ENCODE assay signal across 10 cellular contexts in the genomic region with DNA sequence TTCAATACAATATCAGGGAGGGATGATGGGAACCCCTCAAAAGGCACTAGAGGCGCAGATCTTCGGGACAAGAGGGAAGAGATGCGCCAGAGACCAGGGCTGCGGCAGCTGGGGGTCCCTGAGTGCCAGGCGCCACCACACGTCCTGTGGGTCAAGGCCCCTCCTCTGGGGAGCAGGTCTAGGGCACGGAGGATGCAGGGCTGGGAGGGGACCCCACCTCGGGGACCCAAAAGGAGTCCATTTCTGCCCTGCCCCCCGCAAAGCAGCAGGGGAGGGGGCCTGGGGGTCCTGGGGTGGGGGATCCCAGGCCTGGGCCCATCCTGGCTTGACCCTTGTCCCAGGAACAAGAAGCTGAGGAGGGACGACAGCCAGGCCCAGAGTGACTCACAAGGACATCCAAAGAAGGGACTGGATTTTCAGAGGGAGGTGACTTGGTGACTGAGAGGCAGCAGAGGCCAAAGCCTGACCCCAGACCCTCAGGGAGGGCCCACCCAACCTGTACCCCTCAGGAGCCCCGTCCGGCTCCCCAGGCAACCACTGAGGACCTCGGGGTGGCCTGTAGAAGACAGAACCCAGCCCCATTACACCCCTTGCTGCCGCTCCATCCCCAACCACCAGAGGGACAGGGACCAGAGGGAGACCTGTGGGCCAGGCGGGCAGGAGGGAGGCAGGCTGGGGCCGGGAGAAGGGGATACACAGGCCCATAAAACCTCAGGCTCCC. TPM values are rescaled to one million over a fixed set of nuclear protein-coding genes. Genes with fewer than 3 reads are reported as not detected.
A peak's percentile ranks its signal among the peaks of the same experiment; 100 is the strongest.
DNase-seq lines count a peak whose midpoint lies in the region; ATAC-seq, FAIRE-seq and TF ChIP-seq lines count a peak whose summit lies in the region.
"Had no signal": no experiment of that assay in that cellular context is flagged by ENCODE, and none has a peak within 500 bp of the region (broad histone marks: within the 10 kb centered on the region; RNA-seq: fewer than 3 reads in every experiment).

No MANE protein-coding gene starts in this region.

- H3K27ac ChIP-seq in keratinocyte (ENCODE audit: control insufficient read depth, insufficient read depth, low read length) (no peak overlapping the region), tibial artery (peak overlapping the region; percentile 60 to 64)
- H3K27ac ChIP-seq: neutrophil had no signal

- no peak for ATAC-seq in HG03280 (IDR thresholded peaks at IDR 0.05; ENCODE audit: unreplicated experiment)

- H3K4me1 ChIP-seq in adipocyte (ENCODE audit: control insufficient read depth, insufficient read depth, low read length), result no peaks in the 10 kb centered on the region
- peaks cover 8% of the 10 kb centered on the region for H3K4me1 ChIP-seq in keratinocyte (ENCODE audit: control insufficient read depth, extremely low read depth, insufficient read depth, low read length)
- H3K4me1 ChIP-seq in tibial artery, result peaks cover 0 to 29% (median 15%) of the 10 kb centered on the region in 4 donors

- no peaks in the 10 kb centered on the region for H3K9me3 ChIP-seq in adipocyte (ENCODE audit: control insufficient read depth, low read length)
- no peaks in the 10 kb centered on the region for H3K9me3 ChIP-seq in keratinocyte (ENCODE audit: control insufficient read depth, low read depth, low read length)
- no peaks in the 10 kb centered on the region for H3K9me3 ChIP-seq in tibial artery
- H3K9me3 ChIP-seq: neutrophil had no signal

- FAIRE-seq in keratinocyte (lab: Jason Lieb, UNC), result no peak
- FAIRE-seq: TTC549 had no signal

- DNase-seq in NCI-H1694 (lab: John Stamatoyannopoulos, UW) (peak; percentile 29), NCI-H1694 treated with DMSO at 0.1 percent for 48 hours (lab: John Stamatoyannopoulos, UW) (no peak), NCI-H226 (peak; percentile 27), adipocyte (ENCODE audit: low read depth) (peak; percentile 53), keratinocyte (ENCODE audit: low read depth, low spot score) (no peak), tibial artery (peak in 1 of 2 donors; percentile 74), nucleus accumbens (lab: John Stamatoyannopoulos, UW) (no peak)

- H2AFZ ChIP-seq in keratinocyte (ENCODE audit: control insufficient read depth, low read length), result no peak overlapping the region

- H3K79me2 ChIP-seq in keratinocyte (ENCODE audit: control insufficient read depth, insufficient read depth, low read length), result peaks cover 13% of the 10 kb centered on the region

- H3K36me3 ChIP-seq in adipocyte (ENCODE audit: control insufficient read depth, insufficient read depth, low read length, severe bottlenecking) (peaks cover 53% of the 10 kb centered on the region), keratinocyte (ENCODE audit: control insufficient read depth in 2 of 2, extremely low read depth in 1 of 2, insufficient read depth in 2 of 2, low read length in 2 of 2) (peaks cover 59 to 60% of the 10 kb centered on the region in 2 experiments), tibial artery (peaks cover 51 to 95% (median 78%) of the 10 kb centered on the region in 3 donors)

- intact Hi-C loops in tibial artery (cut with DNase I; ENCODE audit: low total_unique reads), result loop anchor here (2.0 kb wide), 1 partner anchor 81 kb away; no protein-coding TSS in a partner anchor

- TF ChIP-seq CTCF in keratinocyte (optimal IDR thresholded peaks at IDR 0.05 in 1 of 3, IDR thresholded peaks at IDR 0.05 in 1 of 3, conservative IDR thresholded peaks at IDR 0.05 in 1 of 3; ENCODE audit: extremely low read depth in 1 of 3, insufficient read depth in 2 of 3, low read length in 3 of 3) (peak; percentile 28 to 46 (median 38)), tibial artery (IDR thresholded peaks at IDR 0.05) (peak; percentile 53 to 61)

- H4K20me1 ChIP-seq in keratinocyte (ENCODE audit: control insufficient read depth, extremely low read depth, insufficient read depth, low read length), result peaks cover 16% of the 10 kb centered on the region

- no peaks in the 10 kb centered on the region for H3K27me3 ChIP-seq in adipocyte (replicated peaks; ENCODE audit: control insufficient read depth, insufficient read depth, low read length)
- H3K27me3 ChIP-seq in keratinocyte (ENCODE audit: control insufficient read depth, extremely low read depth, insufficient read depth, low read length), result no peaks in the 10 kb centered on the region
- no peaks in the 10 kb centered on the region for H3K27me3 ChIP-seq in tibial artery
- H3K27me3 ChIP-seq: neutrophil had no signal

- H3K9me1 ChIP-seq in keratinocyte (ENCODE audit: control insufficient read depth, extremely low read depth, insufficient read depth, low read length), result no peaks in the 10 kb centered on the region

- dilution Hi-C loops in keratinocyte (cut with MboI; ENCODE audit: extremely low pct_ligation_motif_present, low sequenced_read_pairs), result no loop called here

- no peak overlapping the region for H3K4me2 ChIP-seq in keratinocyte (ENCODE audit: control insufficient read depth, extremely low read depth, insufficient read depth, low read depth, low read length)

- H3K4me3 ChIP-seq in adipocyte (ENCODE audit: low read length), result no peak overlapping the region
- H3K4me3 ChIP-seq in keratinocyte (ENCODE audit: control insufficient read depth in 2 of 3, extremely low read depth in 1 of 3, insufficient read depth in 2 of 3, low read depth in 1 of 3, low read length in 3 of 3), result no peak overlapping the region
- no peak overlapping the region for H3K4me3 ChIP-seq in tibial artery

- no peak overlapping the region for H3K9ac ChIP-seq in adipocyte (ENCODE audit: low read length)
- no peak overlapping the region for H3K9ac ChIP-seq in keratinocyte (ENCODE audit: control insufficient read depth, extremely low read depth, insufficient read depth, low read length)

RNA-seq across cellular contexts. Expression of a gene that starts 54.2 kb away (rescaled TPM):
- 5.2 to 11.6 TPM (median 7.2 TPM) in 3 replicates for polyA plus RNA-seq in keratinocyte
- 26.7 TPM for polyA plus RNA-seq in keratinocyte (2011; ENCODE audit: low read depth)
- polyA plus RNA-seq in keratinocyte (2011; cell fraction: cytosol; rRNA removed), result 4.5 and 7.3 TPM in 2 replicates
- polyA plus RNA-seq in keratinocyte (2011; cell fraction: nucleus; rRNA removed), result 22.8 and 27.7 TPM in 2 replicates
- polyA plus RNA-seq in keratinocyte (2012; ENCODE audit: low replicate concordance), result 12.5 and 16.9 TPM in 2 replicates
- polyA minus RNA-seq in keratinocyte, result 7.7 to 15.3 TPM (median 8.0 TPM) in 3 replicates
- 8.2 TPM for polyA minus RNA-seq in keratinocyte (2011; cell fraction: cytosol; rRNA and poly(A)+ RNA removed)
- 17.3 and 20.0 TPM in 2 replicates for polyA minus RNA-seq in keratinocyte (2011; cell fraction: nucleus; rRNA and poly(A)+ RNA removed)

RNA-seq across cellular contexts. Expression of a gene that starts 54.4 kb away (rescaled TPM):
- 2,272 to 2,722 TPM (median 2,671 TPM) in 3 replicates for polyA plus RNA-seq in keratinocyte
- polyA plus RNA-seq in keratinocyte (2011; ENCODE audit: low read depth), result 2,111 TPM
- polyA plus RNA-seq in keratinocyte (2011; cell fraction: cytosol; rRNA removed), result 2,958 and 3,580 TPM in 2 replicates
- polyA plus RNA-seq in keratinocyte (2011; cell fraction: nucleus; rRNA removed), result 591 and 603 TPM in 2 replicates
- 2,339 and 3,674 TPM in 2 replicates for polyA plus RNA-seq in keratinocyte (2012; ENCODE audit: low replicate concordance)
- polyA minus RNA-seq in keratinocyte, result 715 to 1,260 TPM (median 822 TPM) in 3 replicates
- polyA minus RNA-seq in keratinocyte (2011; cell fraction: cytosol; rRNA and poly(A)+ RNA removed), result 1,132 TPM
- polyA minus RNA-seq in keratinocyte (2011; cell fraction: nucleus; rRNA and poly(A)+ RNA removed), result 139 and 149 TPM in 2 replicates

Comparison
In these comparisons a context has a peak if more than half of its experiments do, and no peak if none do; other contexts are left out.
1. DNase-seq: peak in NCI-H1694 (single experiment), NCI-H226 (single experiment) and adipocyte (single experiment); none in NCI-H1694 treated with DMSO at 0.1 percent for 48 hours (single experiment), keratinocyte (single experiment) and nucleus accumbens (0 of 56).